ENCODE assay signal across 8 cellular contexts in the genomic region with DNA sequence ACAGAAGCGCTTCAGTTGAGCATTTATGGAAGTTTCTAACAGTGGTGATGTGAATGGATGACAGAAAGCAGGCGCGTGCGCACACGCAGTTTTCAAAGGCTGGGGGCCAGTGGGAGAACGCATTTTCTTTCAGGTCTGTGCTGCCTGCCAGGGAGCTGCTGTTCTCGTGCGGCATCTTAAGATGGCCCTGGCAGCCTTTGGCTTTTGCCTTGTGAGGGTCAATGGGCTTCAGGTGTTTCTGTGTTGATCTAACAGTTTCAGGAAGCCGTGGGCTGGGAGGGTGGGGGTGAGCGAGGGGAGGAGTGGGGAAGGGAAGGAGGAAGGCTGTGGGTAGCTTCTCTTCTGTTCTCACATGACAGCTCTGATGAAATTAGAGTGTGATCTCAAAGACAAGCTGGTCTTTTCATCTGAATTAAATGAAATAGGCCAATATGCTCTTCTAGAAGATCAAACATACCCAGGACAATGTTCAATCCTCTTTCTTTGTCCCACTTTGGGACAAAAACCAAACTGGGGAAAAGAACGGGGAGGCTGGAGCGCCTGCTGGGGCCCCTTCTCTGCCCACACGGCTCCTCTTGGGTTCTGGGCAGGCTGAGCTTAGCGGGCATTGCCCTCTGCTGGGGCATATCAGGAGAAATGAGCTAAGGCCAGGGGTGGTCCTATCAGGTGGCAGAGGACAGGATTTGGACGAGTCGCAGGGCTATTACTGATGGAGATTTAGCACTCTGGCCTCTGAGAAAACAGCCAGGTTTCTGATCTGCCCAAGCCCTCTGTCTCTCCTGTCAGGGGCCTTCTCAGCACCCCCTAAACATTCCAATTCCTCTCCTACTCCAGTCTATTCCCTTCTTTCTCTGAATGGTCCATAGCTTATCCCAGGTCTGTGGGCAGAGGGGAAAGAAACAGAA.
DNase-seq lines count a peak whose midpoint lies in the region; ATAC-seq and TF ChIP-seq lines count a peak whose summit lies in the region.

No MANE protein-coding gene starts in this region.

- peaks cover 3% of the 10 kb centered on the region for H3K36me3 Mint-ChIP-seq in activated naive CD8-positive, alpha-beta T cell treated with anti-CD3 and anti-CD28 coated beads for 36 hours

- 42 to 50% methylated on average over 16 of the region's 16 CpGs for WGBS in heart right ventricle, 2 donors

- DNase-seq in AG10803 (ENCODE audit: low read depth): peak; percentile 4
- peak; percentile 12 for DNase-seq in RWPE1 (ENCODE audit: low spot score)
- peak; percentile 67 for DNase-seq in activated naive CD8-positive, alpha-beta T cell treated with anti-CD3 and anti-CD28 coated beads for 36 hours
- peak; percentile 43 to 48 for DNase-seq in heart right ventricle
- no peak for DNase-seq in retinal pigment epithelial cell (ENCODE audit: low read depth)
- no peak for DNase-seq in NCI-H2029 treated with DMSO at 0.1 percent for 48 hours (lab: John Stamatoyannopoulos, UW)

- peak overlapping the region; percentile 98 for H3K27ac Mint-ChIP-seq in activated naive CD8-positive, alpha-beta T cell treated with anti-CD3 and anti-CD28 coated beads for 36 hours

- TF ChIP-seq POLR2A in GM19193 (IDR thresholded peaks at IDR 0.05; ENCODE audit: extremely low read depth, insufficient read depth, insufficient read length): peak; percentile 47

- H3K9me3 Mint-ChIP-seq in activated naive CD8-positive, alpha-beta T cell treated with anti-CD3 and anti-CD28 coated beads for 36 hours: no peaks in the 10 kb centered on the region

- peaks cover 15 to 49% (median 40%) of the 10 kb centered on the region in 9 donors for H3K4me1 ChIP-seq in heart right ventricle

- POLR2A ChIA-PET in RWPE1 (lab: Yijun Ruan, JAX; ENCODE audit: low non-redundant PET): interaction anchor here (0.7 kb wide), 1 partner anchor 182 kb away, joined by 3 read pairs; no protein-coding TSS in a partner anchor

- peak overlapping the region; percentile 64 for H3K4me3 Mint-ChIP-seq in activated naive CD8-positive, alpha-beta T cell treated with anti-CD3 and anti-CD28 coated beads for 36 hours

- H3K4me1 Mint-ChIP-seq in activated naive CD8-positive, alpha-beta T cell treated with anti-CD3 and anti-CD28 coated beads for 36 hours: peaks cover 50% of the 10 kb centered on the region

- H3K4me3 ChIP-seq in AG10803 (ENCODE audit: low read length) (no peak overlapping the region), heart right ventricle (peak overlapping the region in 7 of 10 donors; percentile 14 to 35 (median 27)), retinal pigment epithelial cell (ENCODE audit: low read length) (no peak overlapping the region)

- TF ChIP-seq CTCF in AG10803 (conservative IDR thresholded peaks at IDR 0.05; ENCODE audit: low read length) (peak; percentile 41), RWPE1 (conservative IDR thresholded peaks at IDR 0.05; ENCODE audit: low read depth) (no peak), heart right ventricle (IDR thresholded peaks at IDR 0.05) (peak; percentile 18 to 70 (median 59)), retinal pigment epithelial cell (conservative IDR thresholded peaks at IDR 0.05; ENCODE audit: low read depth, low read length) (peak; percentile 61)

- H3K27ac ChIP-seq in RWPE1 (no peak overlapping the region), heart right ventricle (peak overlapping the region; percentile 1 to 85 (median 70))

- peak; percentile 50 to 72 (median 65) for ATAC-seq in heart right ventricle
- ATAC-seq in GM19023 (IDR thresholded peaks at IDR 0.05; ENCODE audit: unreplicated experiment): no peak

- H3K27me3 ChIP-seq in heart right ventricle: peaks cover 0 to under 1% (median 0%) of the 10 kb centered on the region in 7 donors

- no peaks in the 10 kb centered on the region for H3K9me3 ChIP-seq in heart right ventricle

- CTCF ChIA-PET in RWPE1 (lab: Yijun Ruan, JAX): interaction anchor here (0.6 to 5.9 kb wide), 8 partner anchors 15 to 278 kb away, joined by 3 to 64 read pairs (median 4); no protein-coding TSS in a partner anchor

- H3K36me3 ChIP-seq in heart right ventricle: no peaks in the 10 kb centered on the region

- intact Hi-C loops in heart right ventricle (cut with DNase I): loop anchor here in 8 of 10 donors (1.0 to 5.0 kb wide), 9 partner anchors 55 to 280 kb away; a partner anchor contains a TSS

- no peaks in the 10 kb centered on the region for H3K27me3 Mint-ChIP-seq in activated naive CD8-positive, alpha-beta T cell treated with anti-CD3 and anti-CD28 coated beads for 36 hours

Comparison
In these comparisons a context has a peak if more than half of its experiments do, and no peak if none do; other contexts are left out.
1. DNase-seq: peak in AG10803 (single experiment), RWPE1 (single experiment), activated naive CD8-positive, alpha-beta T cell treated with anti-CD3 and anti-CD28 coated beads for 36 hours (single experiment) and heart right ventricle (2 of 2); none in retinal pigment epithelial cell (single experiment) and NCI-H2029 treated with DMSO at 0.1 percent for 48 hours (single experiment).
2. H3K4me3 ChIP-seq: peak in heart right ventricle (7 of 10); none in AG10803 (single experiment) and retinal pigment epithelial cell (single experiment).